Comparison of ENCODE assay signal across 16 cellular contexts in the genomic region with DNA sequence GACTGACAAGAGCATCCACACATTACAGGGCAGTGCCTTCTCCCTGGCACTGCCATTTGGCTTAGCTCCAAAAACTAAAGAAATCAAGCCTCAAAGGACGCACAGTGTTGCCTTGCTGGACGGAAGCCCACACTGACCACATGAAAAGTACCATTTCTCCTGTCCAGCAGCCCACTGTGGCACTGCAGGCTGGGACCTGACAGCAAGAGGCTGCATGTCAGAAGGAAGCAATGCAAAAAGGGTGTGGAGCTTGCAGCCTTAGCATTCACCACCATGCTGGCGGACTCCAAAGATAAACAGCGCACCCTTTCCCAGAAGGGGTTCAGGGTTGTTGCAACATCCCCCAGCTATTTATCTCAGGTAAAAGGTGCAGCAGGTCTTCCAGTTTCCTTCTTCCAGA.
A peak's percentile ranks its signal among the peaks of the same experiment; 100 is the strongest.
DNase-seq lines count a peak whose midpoint lies in the region; ATAC-seq and TF ChIP-seq lines count a peak whose summit lies in the region.
"Had no signal": no experiment of that assay in that cellular context is flagged by ENCODE, and none has a peak within 500 bp of the region (broad histone marks: within the 10 kb centered on the region; RNA-seq: fewer than 3 reads in every experiment).

No MANE protein-coding gene starts in this region.

- POLR2A ChIA-PET in SK-N-SH (lab: Yijun Ruan, JAX), result no interaction called here

- H3K4me2 ChIP-seq in SK-N-SH, result no peak overlapping the region
- H3K4me2 ChIP-seq: BLaER1 treated with 17β-estradiol and CSF1 and Interleukin-3, amounts not matched to agents 10 nM and 100 nM had no signal

- CTCF ChIA-PET in SK-N-SH (lab: Yijun Ruan, JAX), result interaction anchor here (0.6 to 4.8 kb wide), 6 partner anchors 16 to 879 kb away, joined by 3 to 34 read pairs (median 3); no protein-coding TSS in a partner anchor

- H3K36me3 Mint-ChIP-seq in stimulated activated effector memory CD8-positive, alpha-beta T cell treated with anti-CD3 and anti-CD28 coated beads, Interleukin-12 subunit alpha, Interleukin-12 subunit beta, amount 100 ng/mL, for 72 hours, result no peaks in the 10 kb centered on the region

- no peaks in the 10 kb centered on the region for H4K20me1 ChIP-seq in SK-N-SH (ENCODE audit: insufficient read depth)
- H4K20me1 ChIP-seq: BLaER1 treated with 17β-estradiol and CSF1 and Interleukin-3, amounts not matched to agents 10 nM and 100 nM had no signal

- H3K9me2 ChIP-seq in SK-N-SH, result no peaks in the 10 kb centered on the region

- ATAC-seq in esophagus mucosa, result peak; percentile 95
- ATAC-seq in stimulated activated effector memory CD8-positive, alpha-beta T cell treated with anti-CD3 and anti-CD28 coated beads, Interleukin-12 subunit alpha, Interleukin-12 subunit beta, amount 100 ng/mL, for 72 hours, result no peak
- ATAC-seq: heart left ventricle had no signal

- no peak overlapping the region for H3K27ac ChIP-seq in SK-N-SH (ENCODE audit: low read depth in 2 of 2, low read length in 1 of 2)
- H3K27ac ChIP-seq: BLaER1 treated with 17β-estradiol and CSF1 and Interleukin-3, amounts not matched to agents 10 nM and 100 nM; heart left ventricle; left ventricle myocardium inferior had no signal

- no peak overlapping the region for H3K4me3 Mint-ChIP-seq in stimulated activated effector memory CD8-positive, alpha-beta T cell treated with anti-CD3 and anti-CD28 coated beads, Interleukin-12 subunit alpha, Interleukin-12 subunit beta, amount 100 ng/mL, for 72 hours

- H3K4me3 ChIP-seq in SK-N-SH (ENCODE audit: low read depth in 2 of 2, low read length in 1 of 2) (no peak overlapping the region), BE2C (ENCODE audit: low read depth, low read length) (no peak overlapping the region)
- H3K4me3 ChIP-seq: BLaER1 treated with 17β-estradiol and CSF1 and Interleukin-3, amounts not matched to agents 10 nM and 100 nM; heart left ventricle; left ventricle myocardium inferior had no signal

- H3K79me2 ChIP-seq in SK-N-SH (ENCODE audit: insufficient read depth), result no peaks in the 10 kb centered on the region

- no peak overlapping the region for H3K27ac Mint-ChIP-seq in stimulated activated effector memory CD8-positive, alpha-beta T cell treated with anti-CD3 and anti-CD28 coated beads, Interleukin-12 subunit alpha, Interleukin-12 subunit beta, amount 100 ng/mL, for 72 hours

- H2AFZ ChIP-seq in SK-N-SH (ENCODE audit: low read depth), result no peak overlapping the region

- 74% methylated on average over 4 of the region's 4 CpGs for WGBS in SK-N-SH (ENCODE audit: low lambda C conversion rate)

- no peak for TF ChIP-seq RAD21 in SK-N-SH (IDR thresholded peaks at IDR 0.05; ENCODE audit: low read length)

- H3K4me1 Mint-ChIP-seq in stimulated activated effector memory CD8-positive, alpha-beta T cell treated with anti-CD3 and anti-CD28 coated beads, Interleukin-12 subunit alpha, Interleukin-12 subunit beta, amount 100 ng/mL, for 72 hours, result no peaks in the 10 kb centered on the region

- H3K27me3 ChIP-seq in SK-N-SH (ENCODE audit: insufficient read depth) (no peaks in the 10 kb centered on the region; the same call in 1 of the 2 replicates), BE2C (no peaks in the 10 kb centered on the region)
- H3K27me3 ChIP-seq: BLaER1 treated with 17β-estradiol and CSF1 and Interleukin-3, amounts not matched to agents 10 nM and 100 nM; heart left ventricle had no signal

- H3K9me3 Mint-ChIP-seq in stimulated activated effector memory CD8-positive, alpha-beta T cell treated with anti-CD3 and anti-CD28 coated beads, Interleukin-12 subunit alpha, Interleukin-12 subunit beta, amount 100 ng/mL, for 72 hours, result no peaks in the 10 kb centered on the region

- no peaks in the 10 kb centered on the region for H3K36me3 ChIP-seq in SK-N-SH (replicated peaks in 1 of 2; ENCODE audit: control insufficient read depth in 1 of 2, insufficient read depth in 2 of 2, low read length in 1 of 2)
- no peaks in the 10 kb centered on the region for H3K36me3 ChIP-seq in BE2C
- H3K36me3 ChIP-seq: BLaER1 treated with 17β-estradiol and CSF1 and Interleukin-3, amounts not matched to agents 10 nM and 100 nM; heart left ventricle; left ventricle myocardium inferior had no signal

- no peaks in the 10 kb centered on the region for H3F3A ChIP-seq in SK-N-SH (replicated peaks; ENCODE audit: insufficient read depth)

- no peak for TF ChIP-seq EP300 in SK-N-SH (IDR thresholded peaks at IDR 0.05; ENCODE audit: borderline replicate concordance in 1 of 2, low read depth in 1 of 2, low read length in 1 of 2)

- no peak overlapping the region for H3K9ac ChIP-seq in SK-N-SH
- H3K9ac ChIP-seq: BLaER1 treated with 17β-estradiol and CSF1 and Interleukin-3, amounts not matched to agents 10 nM and 100 nM had no signal

- H3K4me1 ChIP-seq in SK-N-SH (ENCODE audit: control insufficient read depth in 1 of 2, insufficient read depth in 2 of 2, low read depth in 1 of 2, low read length in 1 of 2) (peaks cover 0 to 2% of the 10 kb centered on the region in 2 experiments; a peak in 1 of 4 replicates), BE2C (no peaks in the 10 kb centered on the region)
- H3K4me1 ChIP-seq: BLaER1 treated with 17β-estradiol and CSF1 and Interleukin-3, amounts not matched to agents 10 nM and 100 nM; heart left ventricle; left ventricle myocardium inferior had no signal

- no peak for TF ChIP-seq CTCF in SK-N-SH (IDR thresholded peaks at IDR 0.05)
- no peak for TF ChIP-seq CTCF in BE2C (IDR thresholded peaks at IDR 0.05; ENCODE audit: low read depth, low read length)

- DNase-seq in H4 (ENCODE audit: low spot score) (peak; percentile 39), SK-N-SH (no peak), pons (ENCODE audit: low spot score) (peak; percentile 34), DMS153 (lab: John Stamatoyannopoulos, UW) (no peak), BE2C (no peak)
- DNase-seq in activated CD4-positive, CD25-positive, alpha-beta regulatory T cell treated with anti-CD3 and anti-CD28 coated beads, Interleukin-2, amount 50 U/mL, for 72 hours, result no peak
- DNase-seq in stimulated activated effector memory CD8-positive, alpha-beta T cell treated with anti-CD3 and anti-CD28 coated beads, Interleukin-12 subunit alpha, Interleukin-12 subunit beta, amount 100 ng/mL, for 72 hours (ENCODE audit: low spot score in 2 of 2), result no peak
- DNase-seq: activated naive CD4-positive, alpha-beta T cell treated with anti-CD3 and anti-CD28 coated beads, Interleukin-2, amount 50 U/mL, for 16 hours; effector memory CD4-positive, alpha-beta T cell; heart left ventricle; KBM-7; left ventricle myocardium inferior; NCI-H1048; NCI-H2029 treated with DMSO at 0.1 percent for 48 hours had no signal

- no peaks in the 10 kb centered on the region for H3K9me3 ChIP-seq in SK-N-SH
- H3K9me3 ChIP-seq in BE2C, result no peaks in the 10 kb centered on the region
- H3K9me3 ChIP-seq: BLaER1 treated with 17β-estradiol and CSF1 and Interleukin-3, amounts not matched to agents 10 nM and 100 nM; heart left ventricle; left ventricle myocardium inferior had no signal

TF ChIP-seq in SK-N-SH, 30 proteins besides CTCF, POLR2A, EP300 and RAD21:
- TF ChIP-seq TCF12 (IDR thresholded peaks at IDR 0.05) (no peak), NRF1 (IDR thresholded peaks at IDR 0.05; ENCODE audit: low read depth, low read length) (no peak), NFIC (IDR thresholded peaks at IDR 0.05; ENCODE audit: borderline replicate concordance) (0 out of 2 replicates have a peak, but pooled peaks have one; percentile 35)

Comparison
In these comparisons a context has a peak if more than half of its experiments do, and no peak if none do; other contexts are left out.
1. DNase-seq: peak in H4 (single experiment) and pons (single experiment); none in SK-N-SH (single experiment), DMS153 (single experiment), activated CD4-positive, CD25-positive, alpha-beta regulatory T cell treated with anti-CD3 and anti-CD28 coated beads, Interleukin-2, amount 50 U/mL, for 72 hours (single experiment), stimulated activated effector memory CD8-positive, alpha-beta T cell treated with anti-CD3 and anti-CD28 coated beads, Interleukin-12 subunit alpha, Interleukin-12 subunit beta, amount 100 ng/mL, for 72 hours (0 of 2) and BE2C (single experiment).